ENCODE assay signal across 39 cellular contexts in genomic region chr9:133647148-133647547, GRCh38. TPM values are rescaled to one million over a fixed set of nuclear protein-coding genes. Genes with fewer than 3 reads are reported as not detected.
"Had no signal": no experiment of that assay in that cellular context is flagged by ENCODE, and none has a peak within 500 bp of the region (broad histone marks: within the 10 kb centered on the region; RNA-seq: fewer than 3 reads in every experiment).

No MANE protein-coding gene starts in this region.

- H3K36me3 ChIP-seq: cardiac muscle cell, colonic mucosa, esophagus squamous epithelium, heart right ventricle, left lung, ovary, right lobe of liver, thoracic aorta, upper lobe of right lung had no signal

- H3K9me3 ChIP-seq: body of pancreas, colonic mucosa, esophagus squamous epithelium, heart right ventricle, left lung, mucosa of descending colon, ovary, right lobe of liver, thoracic aorta, upper lobe of right lung had no signal

- DNase-seq: activated CD4-positive, alpha-beta T cell treated with anti-CD3 and anti-CD28 coated beads for 48 hours; activated CD4-positive, alpha-beta T cell treated with anti-CD3 and anti-CD28 coated beads, Interleukin-2, amount 50 U/mL, for 48 hours; activated CD8-positive, alpha-beta memory T cell treated with anti-CD3 and anti-CD28 coated beads for 24 hours; activated effector memory CD4-positive, alpha-beta T cell treated with Interleukin-2 at 50 U/mL for 16 hours; activated naive CD4-positive, alpha-beta T cell treated with Interleukin-2 at 50 U/mL for 16 hours; aorta; body of pancreas; cerebellar nuclear complex; colonic mucosa; effector CD8-positive, alpha-beta T cell; esophagus squamous epithelium; foreskin melanocyte; heart right ventricle; mucosa of descending colon; ovary; right lobe of liver; stimulated activated CD4-positive, alpha-beta T cell treated with anti-CD3 and anti-CD28 coated beads, Interleukin-12 subunit alpha, Interleukin-12 subunit beta, amount 100 ng/mL, for 4 hours; stimulated activated CD4-positive, alpha-beta T cell treated with anti-CD3 and anti-CD28 coated beads, Interleukin-4, amount 100 ng/mL, for 1 hour; upper lobe of right lung had no signal

- H3K27me3 Mint-ChIP-seq: activated naive CD8-positive, alpha-beta T cell; stimulated activated naive CD8-positive, alpha-beta T cell treated with anti-CD3 and anti-CD28 coated beads, Interleukin-15, Interleukin-2, amounts not matched to agents 100 ng/mL and 50 ng/mL, for 24 hours had no signal

- H3K9me3 Mint-ChIP-seq: nephron; stimulated activated naive CD8-positive, alpha-beta T cell treated with anti-CD3 and anti-CD28 coated beads, Interleukin-15, Interleukin-2, amounts not matched to agents 100 ng/mL and 50 ng/mL, for 24 hours had no signal

- H3K27me3 ChIP-seq: body of pancreas, cardiac muscle cell, colonic mucosa, ovary, right lobe of liver had no signal

- H3K4me3 Mint-ChIP-seq: activated naive CD8-positive, alpha-beta T cell; nephron; stimulated activated naive CD8-positive, alpha-beta T cell treated with anti-CD3 and anti-CD28 coated beads, Interleukin-15, Interleukin-2, amounts not matched to agents 100 ng/mL and 50 ng/mL, for 24 hours had no signal

- H3K36me3 Mint-ChIP-seq: activated naive CD8-positive, alpha-beta T cell had no signal

- H3K4me3 ChIP-seq: body of pancreas, cardiac muscle cell, colonic mucosa, esophagus squamous epithelium, heart right ventricle, left lung, lung, mucosa of descending colon, ovary, right lobe of liver, thoracic aorta, upper lobe of right lung had no signal

- H3K4me1 ChIP-seq: body of pancreas, colonic mucosa, esophagus squamous epithelium, heart right ventricle, left lung, right lobe of liver, upper lobe of right lung had no signal

- H3K4me1 Mint-ChIP-seq: nephron had no signal

- H3K27ac ChIP-seq: body of pancreas, cardiac muscle cell, colonic mucosa, epithelial cell of prostate, esophagus squamous epithelium, heart right ventricle, left lung, ovary, right lobe of liver, thoracic aorta, upper lobe of right lung, VCaP had no signal

- FAIRE-seq: endometrium had no signal

- ATAC-seq: activated CD4-positive, CD25-positive, alpha-beta regulatory T cell treated with anti-CD3 and anti-CD28 coated beads, Interleukin-2, amount 50 U/mL, for 24 hours; body of pancreas; heart right ventricle; left lung; mucosa of descending colon; right lobe of liver; upper lobe of right lung had no signal

- H3K27ac Mint-ChIP-seq: activated naive CD8-positive, alpha-beta T cell; nephron; progenitor cell of endocrine pancreas; stimulated activated naive CD8-positive, alpha-beta T cell treated with anti-CD3 and anti-CD28 coated beads, Interleukin-15, Interleukin-2, amounts not matched to agents 100 ng/mL and 50 ng/mL, for 24 hours had no signal

RNA-seq across cellular contexts. Expression of gene DBH, which starts 11.0 kb away (rescaled TPM):
- total RNA-seq: aorta, body of pancreas, cardiac muscle cell, colonic mucosa, dermis microvascular lymphatic vessel endothelial cell, esophagus squamous epithelium, glomerular endothelial cell, mesenteric fat pad, mucosa of descending colon, ovary, progenitor cell of endocrine pancreas, renal cortical epithelial cell, skeletal muscle tissue, subcutaneous adipose tissue, thoracic aorta, upper lobe of right lung had no signal
- polyA plus RNA-seq: aorta had no signal

RNA-seq across cellular contexts. Expression of gene FAM163B, which starts 38.0 kb away (rescaled TPM):
- total RNA-seq: aorta, dermis microvascular lymphatic vessel endothelial cell, esophagus squamous epithelium, glomerular endothelial cell, heart right ventricle, mesenteric fat pad, myocyte, progenitor cell of endocrine pancreas, renal cortical epithelial cell, skeletal muscle tissue, subcutaneous adipose tissue, thoracic aorta, upper lobe of right lung had no signal
- polyA plus RNA-seq: adipose tissue, aorta, cardiac muscle cell had no signal
